ENCODE assay signal across 8 cellular contexts in the genomic region with DNA sequence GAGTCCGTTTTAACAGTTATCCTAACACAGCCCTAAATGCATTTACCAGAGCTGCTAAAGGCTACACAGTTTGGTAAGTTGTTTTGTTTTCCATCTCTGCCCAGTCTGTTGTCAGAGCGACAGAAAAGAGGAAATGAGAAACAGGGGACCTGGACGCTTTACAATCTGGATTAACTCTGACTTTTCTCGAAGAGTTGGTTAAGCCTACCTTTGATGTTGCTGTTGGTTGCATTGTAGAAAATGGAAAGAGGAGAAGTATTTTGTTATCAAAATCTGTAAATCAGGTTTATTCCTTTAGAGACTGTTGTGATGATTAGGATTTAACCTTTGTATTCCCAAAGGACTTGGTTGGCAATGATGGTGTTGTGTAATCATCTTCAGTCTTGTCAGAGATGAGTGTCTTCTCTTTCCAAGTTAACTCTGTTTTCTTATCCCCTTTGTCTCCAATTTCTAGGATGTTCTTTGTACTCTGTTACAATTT. TPM values are rescaled to one million over a fixed set of nuclear protein-coding genes. Genes with fewer than 3 reads are reported as not detected.
DNase-seq lines count a peak whose midpoint lies in the region; ATAC-seq, FAIRE-seq and TF ChIP-seq lines count a peak whose summit lies in the region.

No MANE protein-coding gene starts in this region.

- H3K4me1 Mint-ChIP-seq in astrocyte (ENCODE audit: low read depth, unreplicated experiment), result no peaks in the 10 kb centered on the region

- no peaks in the 10 kb centered on the region for H4K20me1 ChIP-seq in astrocyte (ENCODE audit: insufficient read depth, low read length)

- H3K9me3 ChIP-seq in astrocyte (ENCODE audit: insufficient read depth, low read depth, low read length), result no peaks in the 10 kb centered on the region
- H3K9me3 ChIP-seq in iPS-20b (ENCODE audit: insufficient read depth, low read depth, low read length), result no peaks in the 10 kb centered on the region

- no peaks in the 10 kb centered on the region for H3K36me3 ChIP-seq in astrocyte (ENCODE audit: insufficient read depth, low read length)
- H3K36me3 ChIP-seq in iPS-20b (ENCODE audit: insufficient read depth, low read depth, low read length), result no peaks in the 10 kb centered on the region

- no peaks in the 10 kb centered on the region for H3K79me2 ChIP-seq in astrocyte (ENCODE audit: insufficient read depth, low read length)

- H2AFZ ChIP-seq in astrocyte (ENCODE audit: low read depth, low read length), result peak overlapping the region; percentile 94

- H3K4me3 ChIP-seq in NB4 (ENCODE audit: low read depth, low read length) (no peak overlapping the region), astrocyte (ENCODE audit: insufficient read depth, low read depth, low read length) (peak overlapping the region; percentile 77), iPS-20b (ENCODE audit: low read length) (peak overlapping the region; percentile 82)

- TF ChIP-seq CTCF in NB4 (IDR thresholded peaks at IDR 0.05; ENCODE audit: low read depth, low read length) (no peak), astrocyte (IDR thresholded peaks at IDR 0.05; ENCODE audit: insufficient read depth, low read depth, low read length) (no peak)

- H3K4me2 ChIP-seq in astrocyte (ENCODE audit: low read length), result peak overlapping the region; percentile 98

- H3K4me3 Mint-ChIP-seq in astrocyte (ENCODE audit: unreplicated experiment), result peak overlapping the region; percentile 95

- H3K27ac ChIP-seq in astrocyte (ENCODE audit: low read depth, low read length) (peak overlapping the region; percentile 85), iPS-20b (ENCODE audit: low read length) (no peak overlapping the region)

- no peaks in the 10 kb centered on the region for H3K36me3 Mint-ChIP-seq in astrocyte (ENCODE audit: low read depth, unreplicated experiment)

- peaks cover 18% of the 10 kb centered on the region for H3K4me1 ChIP-seq in astrocyte (ENCODE audit: insufficient read depth, low read length)
- peaks cover 3% of the 10 kb centered on the region; the same call in 1 of the 2 replicates for H3K4me1 ChIP-seq in iPS-20b (ENCODE audit: insufficient read depth, low read length)

- peak; percentile 43 for ATAC-seq in GM21825 (IDR thresholded peaks at IDR 0.05; ENCODE audit: unreplicated experiment)

- DNase-seq in NCI-H510A treated with DMSO at 0.1 percent for 48 hours (lab: John Stamatoyannopoulos, UW) (peak; percentile 56), NCI-H510A (lab: John Stamatoyannopoulos, UW) (no peak), NB4 (ENCODE audit: low read depth) (peak; percentile 33), astrocyte (ENCODE audit: low read depth) (peak; percentile 25), stromal cell of bone marrow (ENCODE audit: low read depth) (peak; percentile 66), DMS79 (lab: John Stamatoyannopoulos, UW) (no peak)

- no peaks in the 10 kb centered on the region for H3K27me3 Mint-ChIP-seq in astrocyte (ENCODE audit: low read depth, unreplicated experiment)

- peak; percentile 91 for FAIRE-seq in astrocyte (lab: Jason Lieb, UNC)

- H3K9ac ChIP-seq in astrocyte (ENCODE audit: low read length) (peak overlapping the region; percentile 84), iPS-20b (ENCODE audit: low read depth, low read length) (peak overlapping the region; percentile 73; the same call in 1 of the 2 replicates)

- TF ChIP-seq POLR2A in NB4 (IDR thresholded peaks at IDR 0.05; ENCODE audit: extremely low read depth, insufficient read length), result no peak

- H3K27me3 ChIP-seq in astrocyte (ENCODE audit: insufficient read depth, low read length) (no peaks in the 10 kb centered on the region), iPS-20b (ENCODE audit: insufficient read depth, low read length) (no peaks in the 10 kb centered on the region)

- H3K9me3 Mint-ChIP-seq in astrocyte (ENCODE audit: unreplicated experiment), result no peaks in the 10 kb centered on the region

- peak overlapping the region; percentile 96 for H3K27ac Mint-ChIP-seq in astrocyte (ENCODE audit: unreplicated experiment)

RNA-seq across cellular contexts. Expression of gene ANGPTL5, which starts 0.5 kb away (rescaled TPM):
- total RNA-seq in astrocyte, result not detected in 2 replicates

RNA-seq across cellular contexts. Expression of gene CEP126, which starts 1.0 kb away (rescaled TPM):
- 2.1 TPM in 2 replicates for total RNA-seq in astrocyte

Comparison
In these comparisons a context has a peak if more than half of its experiments do, and no peak if none do; other contexts are left out.
1. DNase-seq: peak in NCI-H510A treated with DMSO at 0.1 percent for 48 hours (single experiment), NB4 (single experiment), astrocyte (single experiment) and stromal cell of bone marrow (single experiment); none in NCI-H510A (single experiment) and DMS79 (single experiment).